In the genomic region with DNA sequence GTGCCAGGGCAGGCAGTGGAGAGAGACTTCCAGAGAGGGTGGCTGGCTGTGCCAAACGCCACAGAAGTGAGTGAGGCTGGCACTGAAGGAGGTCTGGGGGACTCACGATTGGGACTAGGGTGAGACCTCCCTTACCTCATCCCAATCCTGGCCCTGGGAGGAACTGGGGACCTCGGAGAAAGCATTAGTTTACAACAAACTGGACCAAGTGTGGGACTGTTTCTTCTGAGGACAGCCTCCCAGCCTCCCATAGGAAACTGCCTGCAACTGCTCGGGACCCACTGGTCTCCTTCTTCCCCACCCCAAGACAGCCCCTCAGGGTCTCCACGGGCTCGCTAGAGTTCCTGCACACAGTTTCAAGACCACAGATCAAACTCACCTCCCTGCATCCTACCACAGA, we compare ENCODE assay signal across 12 cellular contexts. TPM values are rescaled to one million over a fixed set of nuclear protein-coding genes. Genes with fewer than 3 reads are reported as not detected.
DNase-seq lines count a peak whose midpoint lies in the region; ATAC-seq and TF ChIP-seq lines count a peak whose summit lies in the region.
"Had no signal": no experiment of that assay in that cellular context is flagged by ENCODE, and none has a peak within 500 bp of the region (broad histone marks: within the 10 kb centered on the region; RNA-seq: fewer than 3 reads in every experiment).

No MANE protein-coding gene starts in this region.

- peaks cover 2 to 15% (median 12%) of the 10 kb centered on the region in 4 donors for H3K4me1 Mint-ChIP-seq in CD4-positive, CD25-positive, alpha-beta regulatory T cell
- peaks cover 57% of the 10 kb centered on the region for H3K4me1 Mint-ChIP-seq in stimulated activated effector memory CD8-positive, alpha-beta T cell treated with anti-CD3 and anti-CD28 coated beads, Interleukin-12 subunit alpha, Interleukin-12 subunit beta, amount 100 ng/mL, for 72 hours

- no peak for DNase-seq in CD4-positive, CD25-positive, alpha-beta regulatory T cell
- DNase-seq in ascending aorta (ENCODE audit: low spot score in 2 of 2) (no peak), NCI-H524 (lab: John Stamatoyannopoulos, UW) (no peak), foreskin keratinocyte (no peak)
- DNase-seq in stimulated activated effector memory CD8-positive, alpha-beta T cell treated with anti-CD3 and anti-CD28 coated beads, Interleukin-12 subunit alpha, Interleukin-12 subunit beta, amount 100 ng/mL, for 72 hours (ENCODE audit: low spot score in 2 of 2) = no peak
- DNase-seq: activated CD4-positive, alpha-beta T cell treated with anti-CD3 and anti-CD28 coated beads for 4 hours; activated naive CD8-positive, alpha-beta T cell treated with anti-CD3 and anti-CD28 coated beads for 36 hours; NCI-H1436 treated with DMSO at 0.1 percent for 48 hours; NCI-H226 had no signal

- H3K27ac Mint-ChIP-seq in CD4-positive, CD25-positive, alpha-beta regulatory T cell = peak overlapping the region in 2 of 3 donors; percentile 37 to 89
- peak overlapping the region; percentile 89 for H3K27ac Mint-ChIP-seq in stimulated activated effector memory CD8-positive, alpha-beta T cell treated with anti-CD3 and anti-CD28 coated beads, Interleukin-12 subunit alpha, Interleukin-12 subunit beta, amount 100 ng/mL, for 72 hours
- H3K27ac Mint-ChIP-seq: activated naive CD8-positive, alpha-beta T cell treated with anti-CD3 and anti-CD28 coated beads for 36 hours had no signal

- no peaks in the 10 kb centered on the region for H3K9me3 ChIP-seq in CD4-positive, CD25-positive, alpha-beta regulatory T cell (ENCODE audit: control insufficient read depth in 2 of 2, low read length in 2 of 2)
- H3K9me3 ChIP-seq in ascending aorta = no peaks in the 10 kb centered on the region
- no peaks in the 10 kb centered on the region for H3K9me3 ChIP-seq in liver (ENCODE audit: control insufficient read depth in 4 of 4, low read length in 3 of 4)

- no peak overlapping the region for H3K27ac ChIP-seq in CD4-positive, CD25-positive, alpha-beta regulatory T cell (ENCODE audit: insufficient read depth, low read length, poor library complexity, severe bottlenecking)
- H3K27ac ChIP-seq in ascending aorta (peak overlapping the region; percentile 85 to 91), liver (ENCODE audit: low read depth in 1 of 2, low read length in 2 of 2) (peak overlapping the region; percentile 91 to 98), foreskin keratinocyte (no peak overlapping the region)

- no peaks in the 10 kb centered on the region for H3K27me3 Mint-ChIP-seq in CD4-positive, CD25-positive, alpha-beta regulatory T cell
- H3K27me3 Mint-ChIP-seq: activated naive CD8-positive, alpha-beta T cell treated with anti-CD3 and anti-CD28 coated beads for 36 hours had no signal

- WGBS in liver = 78% methylated on average over 6 of the region's 6 CpGs

- no peaks in the 10 kb centered on the region for H3K27me3 ChIP-seq in CD4-positive, CD25-positive, alpha-beta regulatory T cell (ENCODE audit: control insufficient read depth, insufficient read depth, low read length)
- H3K27me3 ChIP-seq in ascending aorta (no peaks in the 10 kb centered on the region), liver (ENCODE audit: control insufficient read depth in 4 of 4, insufficient read depth in 4 of 4, low read length in 3 of 4) (no peaks in the 10 kb centered on the region), foreskin keratinocyte (no peaks in the 10 kb centered on the region)

- H3K36me3 Mint-ChIP-seq in CD4-positive, CD25-positive, alpha-beta regulatory T cell = peaks cover 53% of the 10 kb centered on the region
- peaks cover 84% of the 10 kb centered on the region for H3K36me3 Mint-ChIP-seq in stimulated activated effector memory CD8-positive, alpha-beta T cell treated with anti-CD3 and anti-CD28 coated beads, Interleukin-12 subunit alpha, Interleukin-12 subunit beta, amount 100 ng/mL, for 72 hours

- no peak overlapping the region for H3K4me3 ChIP-seq in CD4-positive, CD25-positive, alpha-beta regulatory T cell (ENCODE audit: low read depth, low read length)
- H3K4me3 ChIP-seq in ascending aorta (no peak overlapping the region), liver (ENCODE audit: low read depth in 1 of 3, low read length in 3 of 3) (peak overlapping the region in 2 of 3 donors; percentile 25 to 27)

- H3K36me3 ChIP-seq in CD4-positive, CD25-positive, alpha-beta regulatory T cell (ENCODE audit: control insufficient read depth, insufficient read depth, low read length) = peaks cover 85% of the 10 kb centered on the region
- peaks cover 2 to 8% of the 10 kb centered on the region in 2 donors for H3K36me3 ChIP-seq in ascending aorta
- peaks cover 0 to 5% (median 0%) of the 10 kb centered on the region in 4 donors for H3K36me3 ChIP-seq in liver (ENCODE audit: control insufficient read depth in 4 of 4, insufficient read depth in 3 of 4, low read depth in 1 of 4, low read length in 3 of 4)

- no peak for ATAC-seq in CD4-positive, CD25-positive, alpha-beta regulatory T cell (ENCODE audit: low read depth in 2 of 2)
- no peak for ATAC-seq in stimulated activated effector memory CD8-positive, alpha-beta T cell treated with anti-CD3 and anti-CD28 coated beads, Interleukin-12 subunit alpha, Interleukin-12 subunit beta, amount 100 ng/mL, for 72 hours
- ATAC-seq in GM21447 (IDR thresholded peaks at IDR 0.05; ENCODE audit: unreplicated experiment) (no peak), foreskin keratinocyte (no peak)
- ATAC-seq: HCT116 had no signal

- peak overlapping the region in 1 of 2 donors; percentile 64 for H3K9ac ChIP-seq in liver (ENCODE audit: low read depth in 1 of 2, low read length in 2 of 2)

- no peaks in the 10 kb centered on the region for H3K4me1 ChIP-seq in CD4-positive, CD25-positive, alpha-beta regulatory T cell (ENCODE audit: control insufficient read depth, insufficient read depth, low read length, poor library complexity, severe bottlenecking)
- H3K4me1 ChIP-seq in ascending aorta (peaks cover 31 to 73% of the 10 kb centered on the region in 2 donors), liver (ENCODE audit: control insufficient read depth in 4 of 4, insufficient read depth in 4 of 4, low read length in 3 of 4) (peaks cover 12 to 51% (median 37%) of the 10 kb centered on the region in 4 donors), foreskin keratinocyte (no peaks in the 10 kb centered on the region)

- no peak overlapping the region for H3K4me3 Mint-ChIP-seq in CD4-positive, CD25-positive, alpha-beta regulatory T cell
- H3K4me3 Mint-ChIP-seq in stimulated activated effector memory CD8-positive, alpha-beta T cell treated with anti-CD3 and anti-CD28 coated beads, Interleukin-12 subunit alpha, Interleukin-12 subunit beta, amount 100 ng/mL, for 72 hours = no peak overlapping the region
- H3K4me3 Mint-ChIP-seq: activated naive CD8-positive, alpha-beta T cell treated with anti-CD3 and anti-CD28 coated beads for 36 hours had no signal

- peaks cover 0 to under 1% (median 0%) of the 10 kb centered on the region in 7 donors for H3K9me3 Mint-ChIP-seq in CD4-positive, CD25-positive, alpha-beta regulatory T cell
- no peaks in the 10 kb centered on the region for H3K9me3 Mint-ChIP-seq in stimulated activated effector memory CD8-positive, alpha-beta T cell treated with anti-CD3 and anti-CD28 coated beads, Interleukin-12 subunit alpha, Interleukin-12 subunit beta, amount 100 ng/mL, for 72 hours
- H3K9me3 Mint-ChIP-seq: activated naive CD8-positive, alpha-beta T cell treated with anti-CD3 and anti-CD28 coated beads for 36 hours had no signal

- TF ChIP-seq RAD21 in liver (IDR thresholded peaks at IDR 0.05) = no peak

- TF ChIP-seq CTCF in ascending aorta (IDR thresholded peaks at IDR 0.05) (no peak), liver (IDR thresholded peaks at IDR 0.05; ENCODE audit: low read depth, low read length, missing input control) (no peak), foreskin keratinocyte (conservative IDR thresholded peaks at IDR 0.05) (no peak)

- intact Hi-C loops in ascending aorta (cut with DNase I) = loop anchor here (5.0 kb wide), 1 partner anchor 127 kb away; no protein-coding TSS in a partner anchor

TF ChIP-seq in liver, 16 proteins besides CTCF, POLR2A, EP300 and RAD21:
- TF ChIP-seq HNF4A (conservative IDR thresholded peaks at IDR 0.05) (no peak), EGR1 (IDR thresholded peaks at IDR 0.05; ENCODE audit: low read depth in 2 of 2) (no peak), JUND (IDR thresholded peaks at IDR 0.05) (no peak), HNF4G (IDR thresholded peaks at IDR 0.05) (no peak), SP1 (IDR thresholded peaks at IDR 0.05) (no peak), NR2F2 (IDR thresholded peaks at IDR 0.05) (no peak)
- TF ChIP-seq, protein P1, sequence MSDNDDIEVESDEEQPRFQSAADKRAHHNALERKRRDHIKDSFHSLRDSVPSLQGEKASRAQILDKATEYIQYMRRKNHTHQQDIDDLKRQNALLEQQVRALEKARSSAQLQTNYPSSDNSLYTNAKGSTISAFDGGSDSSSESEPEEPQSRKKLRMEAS (IDR thresholded peaks at IDR 0.05) = no peak
- TF ChIP-seq, protein P2, sequence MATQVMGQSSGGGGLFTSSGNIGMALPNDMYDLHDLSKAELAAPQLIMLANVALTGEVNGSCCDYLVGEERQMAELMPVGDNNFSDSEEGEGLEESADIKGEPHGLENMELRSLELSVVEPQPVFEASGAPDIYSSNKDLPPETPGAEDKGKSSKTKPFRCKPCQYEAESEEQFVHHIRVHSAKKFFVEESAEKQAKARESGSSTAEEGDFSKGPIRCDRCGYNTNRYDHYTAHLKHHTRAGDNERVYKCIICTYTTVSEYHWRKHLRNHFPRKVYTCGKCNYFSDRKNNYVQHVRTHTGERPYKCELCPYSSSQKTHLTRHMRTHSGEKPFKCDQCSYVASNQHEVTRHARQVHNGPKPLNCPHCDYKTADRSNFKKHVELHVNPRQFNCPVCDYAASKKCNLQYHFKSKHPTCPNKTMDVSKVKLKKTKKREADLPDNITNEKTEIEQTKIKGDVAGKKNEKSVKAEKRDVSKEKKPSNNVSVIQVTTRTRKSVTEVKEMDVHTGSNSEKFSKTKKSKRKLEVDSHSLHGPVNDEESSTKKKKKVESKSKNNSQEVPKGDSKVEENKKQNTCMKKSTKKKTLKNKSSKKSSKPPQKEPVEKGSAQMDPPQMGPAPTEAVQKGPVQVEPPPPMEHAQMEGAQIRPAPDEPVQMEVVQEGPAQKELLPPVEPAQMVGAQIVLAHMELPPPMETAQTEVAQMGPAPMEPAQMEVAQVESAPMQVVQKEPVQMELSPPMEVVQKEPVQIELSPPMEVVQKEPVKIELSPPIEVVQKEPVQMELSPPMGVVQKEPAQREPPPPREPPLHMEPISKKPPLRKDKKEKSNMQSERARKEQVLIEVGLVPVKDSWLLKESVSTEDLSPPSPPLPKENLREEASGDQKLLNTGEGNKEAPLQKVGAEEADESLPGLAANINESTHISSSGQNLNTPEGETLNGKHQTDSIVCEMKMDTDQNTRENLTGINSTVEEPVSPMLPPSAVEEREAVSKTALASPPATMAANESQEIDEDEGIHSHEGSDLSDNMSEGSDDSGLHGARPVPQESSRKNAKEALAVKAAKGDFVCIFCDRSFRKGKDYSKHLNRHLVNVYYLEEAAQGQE (IDR thresholded peaks at IDR 0.05) = no peak

RNA-seq across cellular contexts. Expression of a gene that starts 45.4 kb away (rescaled TPM):
- total RNA-seq in CD4-positive, CD25-positive, alpha-beta regulatory T cell = 179 TPM
- polyA plus RNA-seq in CD4-positive, CD25-positive, alpha-beta regulatory T cell = 100 to 1,000 TPM; 125 to 184 (median 154) TPM
- 59.9 TPM for total RNA-seq in ascending aorta
- 100 to 1,000 TPM; 102 to 376 TPM for total RNA-seq in liver
- 100 to 1,000 TPM; 280 to 425 TPM for polyA plus RNA-seq in liver
- total RNA-seq in foreskin keratinocyte = 8.4 and 10.4 TPM in 2 replicates
- 4.4 and 5.3 TPM in 2 replicates for polyA plus RNA-seq in foreskin keratinocyte

Comparison
In these comparisons a context has a peak if more than half of its experiments do, and no peak if none do; other contexts are left out.
1. H3K27ac ChIP-seq: peak in ascending aorta (2 of 2) and liver (2 of 2); none in CD4-positive, CD25-positive, alpha-beta regulatory T cell (single experiment) and foreskin keratinocyte (single experiment).
2. H3K4me3 ChIP-seq: peak in liver (2 of 3); none in CD4-positive, CD25-positive, alpha-beta regulatory T cell (single experiment) and ascending aorta (0 of 2).